In genomic region chr2:54638103-54638502, GRCh38 we compare ENCODE assay signal across 10 cellular contexts.
A peak's percentile ranks its signal among the peaks of the same experiment; 100 is the strongest.
DNase-seq lines count a peak whose midpoint lies in the region; ATAC-seq and TF ChIP-seq lines count a peak whose summit lies in the region.
"Had no signal": no experiment of that assay in that cellular context is flagged by ENCODE, and none has a peak within 500 bp of the region (broad histone marks: within the 10 kb centered on the region; RNA-seq: fewer than 3 reads in every experiment).

No MANE protein-coding gene starts in this region.

- H3K9me3 Mint-ChIP-seq in naive B cell (no peaks in the 10 kb centered on the region), Calu3 (ENCODE audit: low read depth, unreplicated experiment) (no peaks in the 10 kb centered on the region)

- TF ChIP-seq CTCF in Calu3 (IDR thresholded peaks at IDR 0.05; ENCODE audit: unreplicated experiment): no peak

- no TSS peak for BruUV-seq in Calu3 (replicated peaks; lab: Mats Ljungman, UMichigan)

- H3K4me1 Mint-ChIP-seq in naive B cell (peaks cover 34 to 50% (median 39%) of the 10 kb centered on the region in 3 donors), Calu3 (ENCODE audit: low read depth, unreplicated experiment) (peaks cover 60% of the 10 kb centered on the region)

- H3K27ac Mint-ChIP-seq in naive B cell (peak overlapping the region in 2 of 6 donors; percentile 18 to 84), Calu3 (ENCODE audit: unreplicated experiment) (no peak overlapping the region)

- no peaks in the 10 kb centered on the region for H3K27me3 Mint-ChIP-seq in naive B cell
- H3K27me3 Mint-ChIP-seq in Calu3 (ENCODE audit: unreplicated experiment): no peaks in the 10 kb centered on the region

- ATAC-seq in GM18517 (IDR thresholded peaks at IDR 0.05; ENCODE audit: unreplicated experiment): peak; percentile 35
- ATAC-seq in GM21723 (IDR thresholded peaks at IDR 0.05; ENCODE audit: unreplicated experiment): peak; percentile 29
- ATAC-seq in HG03575 (IDR thresholded peaks at IDR 0.05; ENCODE audit: extremely low read depth, insufficient number of reproducible peaks, low FRiP score, unreplicated experiment): peak; percentile 45
- peak; percentile 49 to 54 for ATAC-seq in naive B cell (ENCODE audit: low read depth in 2 of 2)

- CTCF ChIA-PET in Calu3 (lab: Charles Lee): interaction anchor here (0.6 kb wide), 1 partner anchor 165 kb away, joined by 4 read pairs; no protein-coding TSS in a partner anchor

- peak; percentile 22 for DNase-seq in naive B cell
- DNase-seq in DMS114 treated with DMSO at 0.1 percent for 48 hours (lab: John Stamatoyannopoulos, UW; ENCODE audit: unreplicated experiment): no peak
- DNase-seq in DMS 273 treated with DMSO at 0.1 percent for 48 hours (lab: John Stamatoyannopoulos, UW): no peak
- DNase-seq in Calu3: no peak
- DNase-seq: activated T-cell treated with anti-CD3 and anti-CD28 coated beads for 4 hours, NCI-H2029, uterus had no signal

- H3K4me3 Mint-ChIP-seq in naive B cell (peak overlapping the region in 1 of 8 donors; percentile 2), Calu3 (ENCODE audit: low read depth, unreplicated experiment) (no peak overlapping the region)

- H3K36me3 Mint-ChIP-seq in naive B cell: peaks cover 10 to 38% of the 10 kb centered on the region in 2 donors
- H3K36me3 Mint-ChIP-seq in Calu3 (ENCODE audit: insufficient read depth, unreplicated experiment): peaks cover 87% of the 10 kb centered on the region

- intact Hi-C loops in Calu3 (cut with micrococcal nuclease; ENCODE audit: unreplicated experiment): no loop called here
